1 cellular context compared by ENCODE assay signal in the genomic region with DNA sequence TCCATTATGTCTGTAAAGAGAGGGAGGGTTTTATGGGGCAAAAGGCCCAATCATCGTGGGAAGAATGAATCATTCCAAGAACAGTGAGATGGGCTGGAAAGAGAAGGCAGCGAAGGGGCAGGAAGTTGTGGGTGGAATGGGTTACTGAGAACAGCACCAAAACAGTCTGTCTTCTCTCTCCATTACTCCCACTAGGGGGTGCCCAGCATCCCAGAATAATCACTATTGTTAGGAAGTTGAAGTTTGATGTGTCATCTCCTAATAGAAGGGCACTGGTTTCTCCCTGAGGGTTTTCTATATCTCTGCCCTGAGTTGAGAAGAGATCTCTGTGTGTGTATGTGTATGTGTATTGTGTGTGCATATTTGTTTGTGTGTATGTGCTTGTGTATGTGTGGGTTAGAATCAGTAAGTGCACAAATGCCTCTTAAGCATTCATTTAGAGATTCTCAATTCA.
TF ChIP-seq lines count a peak whose summit lies in the region.

No MANE protein-coding gene starts in this region.

TF ChIP-seq in GM23338, 12 proteins besides CTCF, POLR2A, EP300 and RAD21 (continued from another document):
- TF ChIP-seq, protein P1, sequence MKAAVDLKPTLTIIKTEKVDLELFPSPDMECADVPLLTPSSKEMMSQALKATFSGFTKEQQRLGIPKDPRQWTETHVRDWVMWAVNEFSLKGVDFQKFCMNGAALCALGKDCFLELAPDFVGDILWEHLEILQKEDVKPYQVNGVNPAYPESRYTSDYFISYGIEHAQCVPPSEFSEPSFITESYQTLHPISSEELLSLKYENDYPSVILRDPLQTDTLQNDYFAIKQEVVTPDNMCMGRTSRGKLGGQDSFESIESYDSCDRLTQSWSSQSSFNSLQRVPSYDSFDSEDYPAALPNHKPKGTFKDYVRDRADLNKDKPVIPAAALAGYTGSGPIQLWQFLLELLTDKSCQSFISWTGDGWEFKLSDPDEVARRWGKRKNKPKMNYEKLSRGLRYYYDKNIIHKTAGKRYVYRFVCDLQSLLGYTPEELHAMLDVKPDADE (IDR thresholded peaks at IDR 0.05): no peak
- TF ChIP-seq EZH2 (IDR thresholded peaks at IDR 0.05; ENCODE audit: low read depth, unreplicated experiment): no peak
- TF ChIP-seq, protein P2, sequence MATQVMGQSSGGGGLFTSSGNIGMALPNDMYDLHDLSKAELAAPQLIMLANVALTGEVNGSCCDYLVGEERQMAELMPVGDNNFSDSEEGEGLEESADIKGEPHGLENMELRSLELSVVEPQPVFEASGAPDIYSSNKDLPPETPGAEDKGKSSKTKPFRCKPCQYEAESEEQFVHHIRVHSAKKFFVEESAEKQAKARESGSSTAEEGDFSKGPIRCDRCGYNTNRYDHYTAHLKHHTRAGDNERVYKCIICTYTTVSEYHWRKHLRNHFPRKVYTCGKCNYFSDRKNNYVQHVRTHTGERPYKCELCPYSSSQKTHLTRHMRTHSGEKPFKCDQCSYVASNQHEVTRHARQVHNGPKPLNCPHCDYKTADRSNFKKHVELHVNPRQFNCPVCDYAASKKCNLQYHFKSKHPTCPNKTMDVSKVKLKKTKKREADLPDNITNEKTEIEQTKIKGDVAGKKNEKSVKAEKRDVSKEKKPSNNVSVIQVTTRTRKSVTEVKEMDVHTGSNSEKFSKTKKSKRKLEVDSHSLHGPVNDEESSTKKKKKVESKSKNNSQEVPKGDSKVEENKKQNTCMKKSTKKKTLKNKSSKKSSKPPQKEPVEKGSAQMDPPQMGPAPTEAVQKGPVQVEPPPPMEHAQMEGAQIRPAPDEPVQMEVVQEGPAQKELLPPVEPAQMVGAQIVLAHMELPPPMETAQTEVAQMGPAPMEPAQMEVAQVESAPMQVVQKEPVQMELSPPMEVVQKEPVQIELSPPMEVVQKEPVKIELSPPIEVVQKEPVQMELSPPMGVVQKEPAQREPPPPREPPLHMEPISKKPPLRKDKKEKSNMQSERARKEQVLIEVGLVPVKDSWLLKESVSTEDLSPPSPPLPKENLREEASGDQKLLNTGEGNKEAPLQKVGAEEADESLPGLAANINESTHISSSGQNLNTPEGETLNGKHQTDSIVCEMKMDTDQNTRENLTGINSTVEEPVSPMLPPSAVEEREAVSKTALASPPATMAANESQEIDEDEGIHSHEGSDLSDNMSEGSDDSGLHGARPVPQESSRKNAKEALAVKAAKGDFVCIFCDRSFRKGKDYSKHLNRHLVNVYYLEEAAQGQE (IDR thresholded peaks at IDR 0.05; ENCODE audit: unreplicated experiment): no peak
